10 cellular contexts compared by ENCODE assay signal in the genomic region with DNA sequence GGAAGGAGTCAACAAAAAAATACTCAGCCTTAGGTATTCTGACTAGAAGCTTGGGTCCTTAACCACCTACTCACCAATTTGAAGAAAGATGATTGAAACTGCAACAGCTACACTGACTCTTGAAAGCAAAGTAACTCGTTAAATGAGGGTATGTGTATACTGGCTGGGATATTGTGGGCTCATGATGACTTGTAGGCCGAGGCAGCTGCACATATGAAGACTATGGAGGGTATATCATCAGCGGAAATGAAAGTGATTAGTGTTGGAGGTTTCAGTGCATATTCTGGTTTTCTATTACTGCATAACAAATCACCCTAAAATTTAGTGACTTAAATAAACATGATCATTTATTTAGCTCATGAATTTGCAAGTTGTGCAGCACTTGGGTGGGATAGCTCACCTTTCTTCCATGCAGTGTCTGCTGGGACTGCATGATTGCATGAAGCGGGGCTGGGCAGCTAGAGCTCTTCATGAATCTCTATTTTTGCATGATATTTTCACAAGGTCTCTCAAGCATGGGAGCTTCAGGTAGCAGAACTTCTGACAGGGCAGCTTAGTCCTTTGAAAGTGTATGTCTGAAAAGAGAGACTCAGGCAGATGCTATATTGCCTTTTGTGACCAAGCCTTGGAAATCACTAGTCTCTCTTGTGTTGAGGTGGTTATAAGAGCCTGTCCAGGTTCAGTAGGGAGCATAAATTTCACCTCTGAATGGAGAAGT.
DNase-seq lines count a peak whose midpoint lies in the region; ATAC-seq, FAIRE-seq and TF ChIP-seq lines count a peak whose summit lies in the region.
"Had no signal": no experiment of that assay in that cellular context is flagged by ENCODE, and none has a peak within 500 bp of the region (broad histone marks: within the 10 kb centered on the region; RNA-seq: fewer than 3 reads in every experiment).

No MANE protein-coding gene starts in this region.

- intact Hi-C loops in lower lobe of right lung (cut with DNase I) = no loop called here

- DNase-seq in epithelial cell of prostate (ENCODE audit: low read depth, low spot score) = no peak
- no peak for DNase-seq in lower lobe of right lung
- DNase-seq in HTR-8/SVneo (ENCODE audit: insufficient read length, low spot score) = no peak
- no peak for DNase-seq in effector memory CD4-positive, alpha-beta T cell
- DNase-seq in NCI-H2227 treated with DMSO at 0.1 percent for 48 hours (lab: John Stamatoyannopoulos, UW) = no peak
- DNase-seq: GDM1 had no signal

- no peak for TF ChIP-seq CTCF in lower lobe of right lung (IDR thresholded peaks at IDR 0.05)

- H3K9me3 ChIP-seq in lower lobe of right lung = no peaks in the 10 kb centered on the region
- H3K9me3 ChIP-seq in effector memory CD4-positive, alpha-beta T cell (ENCODE audit: control insufficient read depth, low read length) = no peaks in the 10 kb centered on the region

- no peaks in the 10 kb centered on the region for H3K36me3 ChIP-seq in lower lobe of right lung
- H3K36me3 ChIP-seq in effector memory CD4-positive, alpha-beta T cell (ENCODE audit: control insufficient read depth, insufficient read depth, low read length) = no peaks in the 10 kb centered on the region

- H3K27me3 ChIP-seq in lower lobe of right lung (ENCODE audit: low read depth) = no peaks in the 10 kb centered on the region
- no peaks in the 10 kb centered on the region for H3K27me3 ChIP-seq in effector memory CD4-positive, alpha-beta T cell (replicated peaks; ENCODE audit: control insufficient read depth, insufficient read depth, low read length, poor library complexity, severe bottlenecking)

- ATAC-seq in GM18861 (IDR thresholded peaks at IDR 0.05; ENCODE audit: unreplicated experiment) (peak; percentile 89), GM21526 (IDR thresholded peaks at IDR 0.05; ENCODE audit: low FRiP score, unreplicated experiment) (peak; percentile 98), HG03342 (IDR thresholded peaks at IDR 0.05; ENCODE audit: unreplicated experiment) (peak; percentile 94), lower lobe of right lung (no peak)
- ATAC-seq: Panc1 had no signal

- H3K4me3 ChIP-seq in lower lobe of right lung = no peak overlapping the region
- no peak overlapping the region for H3K4me3 ChIP-seq in effector memory CD4-positive, alpha-beta T cell (ENCODE audit: insufficient read depth, low read depth, low read length, poor library complexity, severe bottlenecking)

- H3K4me1 ChIP-seq in lower lobe of right lung = peaks cover 11% of the 10 kb centered on the region
- peaks cover 7% of the 10 kb centered on the region for H3K4me1 ChIP-seq in effector memory CD4-positive, alpha-beta T cell (ENCODE audit: control insufficient read depth, insufficient read depth, low read length, poor library complexity, severe bottlenecking)

- no peak for FAIRE-seq in HTR-8/SVneo (lab: Jason Lieb, UNC)

- peak overlapping the region; percentile 96 for H3K27ac ChIP-seq in epithelial cell of prostate
- H3K27ac ChIP-seq in lower lobe of right lung = no peak overlapping the region
- H3K27ac ChIP-seq in effector memory CD4-positive, alpha-beta T cell (ENCODE audit: insufficient read depth, low read length, poor library complexity, severe bottlenecking) = no peak overlapping the region

Comparison
In these comparisons a context has a peak if more than half of its experiments do, and no peak if none do; other contexts are left out.
1. ATAC-seq: peak in GM18861 (single experiment), GM21526 (single experiment) and HG03342 (single experiment); none in lower lobe of right lung (0 of 2).